In the genomic region with DNA sequence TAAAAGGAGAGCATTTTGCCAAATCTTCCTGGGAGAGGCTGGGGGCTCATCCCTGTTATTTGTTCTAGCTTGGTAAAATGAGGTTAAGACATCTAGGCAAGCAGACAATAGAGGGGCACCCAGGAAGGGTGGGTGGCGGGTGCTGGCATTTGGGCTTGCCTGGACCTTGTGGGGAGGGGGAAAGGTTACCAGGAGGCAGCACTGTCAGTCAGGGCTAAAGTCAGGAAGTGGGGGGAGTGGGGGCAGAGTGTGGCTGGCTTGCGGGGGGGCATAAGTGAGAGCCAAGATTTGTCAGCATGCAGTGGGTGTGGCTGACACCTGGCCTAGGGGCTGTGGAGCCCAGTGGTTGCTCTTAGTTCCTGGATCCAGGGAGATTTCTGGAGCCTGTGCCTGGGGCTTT, we compare ENCODE assay signal across 21 cellular contexts. TPM values are rescaled to one million over a fixed set of nuclear protein-coding genes. Genes with fewer than 3 reads are reported as not detected.
A peak's percentile ranks its signal among the peaks of the same experiment; 100 is the strongest.
DNase-seq lines count a peak whose midpoint lies in the region; ATAC-seq, FAIRE-seq and TF ChIP-seq lines count a peak whose summit lies in the region.
"Had no signal": no experiment of that assay in that cellular context is flagged by ENCODE, and none has a peak within 500 bp of the region (broad histone marks: within the 10 kb centered on the region; RNA-seq: fewer than 3 reads in every experiment).

No MANE protein-coding gene starts in this region.

- FAIRE-seq in HTR-8/SVneo (lab: Jason Lieb, UNC): no peak
- FAIRE-seq: H54 had no signal

- no peak for DNase-seq in activated CD4-positive, alpha-beta T cell treated with anti-CD3 and anti-CD28 coated beads, Interleukin-2, amount 10 ng/mL, durations not matched to agents 7 days and 5 days
- DNase-seq in activated CD4-positive, alpha-beta T cell treated with anti-CD3 and anti-CD28 coated beads for 4 hours: no peak
- DNase-seq in CD8-positive, alpha-beta memory T cell: peak in 3 of 5 donors; percentile 20 to 65 (median 24)
- no peak for DNase-seq in activated CD8-positive, alpha-beta T cell treated with anti-CD3 and anti-CD28 coated beads, Interleukin-2, amount 10 ng/mL, durations not matched to agents 7 days and 5 days
- DNase-seq in naive thymus-derived CD8-positive, alpha-beta T cell: peak in 1 of 10 donors; percentile 51
- DNase-seq in HTR-8/SVneo (ENCODE audit: insufficient read length, low spot score) (no peak), NCI-H2029 (lab: John Stamatoyannopoulos, UW) (no peak), mesothelial cell of epicardium (ENCODE audit: low spot score in 2 of 2, unreplicated experiment in 2 of 2) (no peak)
- DNase-seq: 8988T, DMS153, NCI-H1092, NCI-H146, NCI-H2107, NCI-H2227 treated with DMSO at 0.1 percent for 48 hours, NCI-H524, SIG-M5 had no signal

- peak overlapping the region; percentile 41 for H3K27ac Mint-ChIP-seq in activated CD4-positive, alpha-beta T cell treated with anti-CD3 and anti-CD28 coated beads, Interleukin-2, amount 10 ng/mL, durations not matched to agents 7 days and 5 days
- H3K27ac Mint-ChIP-seq in CD8-positive, alpha-beta memory T cell: peak overlapping the region; percentile 26 to 90 (median 80)
- H3K27ac Mint-ChIP-seq in activated CD8-positive, alpha-beta T cell treated with anti-CD3 and anti-CD28 coated beads, Interleukin-2, amount 10 ng/mL, durations not matched to agents 7 days and 5 days: peak overlapping the region; percentile 15
- peak overlapping the region in 9 of 10 donors; percentile 29 to 88 (median 75) for H3K27ac Mint-ChIP-seq in naive thymus-derived CD8-positive, alpha-beta T cell
- no peak overlapping the region for H3K27ac Mint-ChIP-seq in mesothelial cell of epicardium

- no peak overlapping the region for H3K4me3 ChIP-seq in CD8-positive, alpha-beta memory T cell (ENCODE audit: low read length)

- POLR2A ChIA-PET in activated CD4-positive, alpha-beta T cell treated with anti-CD3 and anti-CD28 coated beads, Interleukin-2, amount 10 ng/mL, durations not matched to agents 7 days and 5 days (lab: Charles Lee): no interaction called here
- POLR2A ChIA-PET in CD8-positive, alpha-beta memory T cell (lab: Charles Lee): no interaction called here
- POLR2A ChIA-PET in activated CD8-positive, alpha-beta T cell treated with anti-CD3 and anti-CD28 coated beads, Interleukin-2, amount 10 ng/mL, durations not matched to agents 7 days and 5 days (lab: Charles Lee): no interaction called here
- POLR2A ChIA-PET in naive thymus-derived CD8-positive, alpha-beta T cell (lab: Charles Lee): no interaction called here

- ATAC-seq in activated CD8-positive, alpha-beta T cell treated with anti-CD3 and anti-CD28 coated beads, Interleukin-2, amount 10 ng/mL, durations not matched to agents 7 days and 5 days: no peak
- ATAC-seq in naive thymus-derived CD8-positive, alpha-beta T cell: no peak

- no peak overlapping the region for H3K4me3 Mint-ChIP-seq in activated CD4-positive, alpha-beta T cell treated with anti-CD3 and anti-CD28 coated beads, Interleukin-2, amount 10 ng/mL, durations not matched to agents 7 days and 5 days
- peak overlapping the region in 6 of 7 donors; percentile 40 to 69 (median 57) for H3K4me3 Mint-ChIP-seq in CD8-positive, alpha-beta memory T cell
- no peak overlapping the region for H3K4me3 Mint-ChIP-seq in activated CD8-positive, alpha-beta T cell treated with anti-CD3 and anti-CD28 coated beads, Interleukin-2, amount 10 ng/mL, durations not matched to agents 7 days and 5 days
- H3K4me3 Mint-ChIP-seq in naive thymus-derived CD8-positive, alpha-beta T cell: peak overlapping the region in 7 of 10 donors; percentile 39 to 80 (median 58)
- H3K4me3 Mint-ChIP-seq in mesothelial cell of epicardium: no peak overlapping the region

- peaks cover 64% of the 10 kb centered on the region for H3K4me1 ChIP-seq in CD8-positive, alpha-beta memory T cell (ENCODE audit: insufficient read depth, low read length)

- no peaks in the 10 kb centered on the region for H3K27me3 ChIP-seq in CD8-positive, alpha-beta memory T cell (ENCODE audit: insufficient read depth, low read length, poor library complexity, severe bottlenecking)

- no peaks in the 10 kb centered on the region for H3K9me3 Mint-ChIP-seq in activated CD4-positive, alpha-beta T cell treated with anti-CD3 and anti-CD28 coated beads, Interleukin-2, amount 10 ng/mL, durations not matched to agents 7 days and 5 days
- H3K9me3 Mint-ChIP-seq in CD8-positive, alpha-beta memory T cell: no peaks in the 10 kb centered on the region
- no peaks in the 10 kb centered on the region for H3K9me3 Mint-ChIP-seq in activated CD8-positive, alpha-beta T cell treated with anti-CD3 and anti-CD28 coated beads, Interleukin-2, amount 10 ng/mL, durations not matched to agents 7 days and 5 days (ENCODE audit: insufficient read depth)
- no peaks in the 10 kb centered on the region for H3K9me3 Mint-ChIP-seq in naive thymus-derived CD8-positive, alpha-beta T cell
- no peaks in the 10 kb centered on the region for H3K9me3 Mint-ChIP-seq in mesothelial cell of epicardium

- TF ChIP-seq CTCF in mesothelial cell of epicardium (IDR thresholded peaks at IDR 0.05; ENCODE audit: unreplicated experiment): no peak

- no peak overlapping the region for H3K27ac ChIP-seq in CD8-positive, alpha-beta memory T cell (ENCODE audit: low read depth, low read length)
- H3K27ac ChIP-seq: KMS-11 had no signal

- no peaks in the 10 kb centered on the region for H3K27me3 Mint-ChIP-seq in activated CD4-positive, alpha-beta T cell treated with anti-CD3 and anti-CD28 coated beads, Interleukin-2, amount 10 ng/mL, durations not matched to agents 7 days and 5 days
- H3K27me3 Mint-ChIP-seq in CD8-positive, alpha-beta memory T cell: no peaks in the 10 kb centered on the region
- peaks cover 2% of the 10 kb centered on the region for H3K27me3 Mint-ChIP-seq in activated CD8-positive, alpha-beta T cell treated with anti-CD3 and anti-CD28 coated beads, Interleukin-2, amount 10 ng/mL, durations not matched to agents 7 days and 5 days (ENCODE audit: low read depth)
- H3K27me3 Mint-ChIP-seq in naive thymus-derived CD8-positive, alpha-beta T cell: no peaks in the 10 kb centered on the region
- no peaks in the 10 kb centered on the region for H3K27me3 Mint-ChIP-seq in mesothelial cell of epicardium (ENCODE audit: low read depth)

- CTCF ChIA-PET in activated CD4-positive, alpha-beta T cell treated with anti-CD3 and anti-CD28 coated beads, Interleukin-2, amount 10 ng/mL, durations not matched to agents 7 days and 5 days (lab: Charles Lee): interaction anchor here (0.5 kb wide), 1 partner anchor 631 kb away, joined by 3 read pairs; the partner anchor contains the start of gene KRT24
- CTCF ChIA-PET in CD8-positive, alpha-beta memory T cell (lab: Charles Lee): interaction anchor here (1.8 kb wide), 1 partner anchor 12 kb away, joined by 8 read pairs; no protein-coding TSS in a partner anchor
- CTCF ChIA-PET in activated CD8-positive, alpha-beta T cell treated with anti-CD3 and anti-CD28 coated beads, Interleukin-2, amount 10 ng/mL, durations not matched to agents 7 days and 5 days (lab: Charles Lee): interaction anchor here (5.2 kb wide), 1 partner anchor 13 kb away, joined by 21 read pairs; no protein-coding TSS in a partner anchor

- no peaks in the 10 kb centered on the region for H3K36me3 ChIP-seq in CD8-positive, alpha-beta memory T cell (ENCODE audit: insufficient read depth, low read length)

- peaks cover 41% of the 10 kb centered on the region for H3K4me1 Mint-ChIP-seq in activated CD4-positive, alpha-beta T cell treated with anti-CD3 and anti-CD28 coated beads, Interleukin-2, amount 10 ng/mL, durations not matched to agents 7 days and 5 days
- peaks cover 61 to 70% (median 66%) of the 10 kb centered on the region in 3 donors for H3K4me1 Mint-ChIP-seq in CD8-positive, alpha-beta memory T cell
- peaks cover 26% of the 10 kb centered on the region for H3K4me1 Mint-ChIP-seq in activated CD8-positive, alpha-beta T cell treated with anti-CD3 and anti-CD28 coated beads, Interleukin-2, amount 10 ng/mL, durations not matched to agents 7 days and 5 days (ENCODE audit: low read depth)
- H3K4me1 Mint-ChIP-seq in naive thymus-derived CD8-positive, alpha-beta T cell: peaks cover 27 to 71% (median 55%) of the 10 kb centered on the region in 4 donors
- peaks cover 16% of the 10 kb centered on the region for H3K4me1 Mint-ChIP-seq in mesothelial cell of epicardium

- H3K9me3 ChIP-seq in CD8-positive, alpha-beta memory T cell (ENCODE audit: low read length): no peaks in the 10 kb centered on the region

- H3K36me3 Mint-ChIP-seq in activated CD4-positive, alpha-beta T cell treated with anti-CD3 and anti-CD28 coated beads, Interleukin-2, amount 10 ng/mL, durations not matched to agents 7 days and 5 days (ENCODE audit: low read depth): peaks cover 6% of the 10 kb centered on the region
- H3K36me3 Mint-ChIP-seq in CD8-positive, alpha-beta memory T cell: peaks cover 0 to 4% (median 0%) of the 10 kb centered on the region in 3 donors
- H3K36me3 Mint-ChIP-seq in activated CD8-positive, alpha-beta T cell treated with anti-CD3 and anti-CD28 coated beads, Interleukin-2, amount 10 ng/mL, durations not matched to agents 7 days and 5 days (ENCODE audit: low read depth): no peaks in the 10 kb centered on the region
- no peaks in the 10 kb centered on the region for H3K36me3 Mint-ChIP-seq in naive thymus-derived CD8-positive, alpha-beta T cell
- H3K36me3 Mint-ChIP-seq in mesothelial cell of epicardium: no peaks in the 10 kb centered on the region

RNA-seq across cellular contexts. Expression of gene KRT33A, which starts 15.7 kb away (rescaled TPM):
- not detected for total RNA-seq in activated CD4-positive, alpha-beta T cell treated with anti-CD3 and anti-CD28 coated beads, Interleukin-2, amount 10 ng/mL, durations not matched to agents 7 days and 5 days
- total RNA-seq in CD8-positive, alpha-beta memory T cell: not detected
- polyA plus RNA-seq in CD8-positive, alpha-beta memory T cell: not detected
- not detected for total RNA-seq in activated CD8-positive, alpha-beta T cell treated with anti-CD3 and anti-CD28 coated beads, Interleukin-2, amount 10 ng/mL, durations not matched to agents 7 days and 5 days
- total RNA-seq in naive thymus-derived CD8-positive, alpha-beta T cell: not detected
- polyA plus RNA-seq in naive thymus-derived CD8-positive, alpha-beta T cell: not detected
- not detected in 3 replicates for total RNA-seq in mesothelial cell of epicardium
- total RNA-seq: RPMI7951 had no signal
- polyA plus RNA-seq: BJ had no signal

RNA-seq across cellular contexts. Expression of gene KRTAP17-1, which starts 19.4 kb away (rescaled TPM):
- not detected for total RNA-seq in activated CD4-positive, alpha-beta T cell treated with anti-CD3 and anti-CD28 coated beads, Interleukin-2, amount 10 ng/mL, durations not matched to agents 7 days and 5 days
- not detected for total RNA-seq in CD8-positive, alpha-beta memory T cell
- not detected for polyA plus RNA-seq in CD8-positive, alpha-beta memory T cell
- total RNA-seq in activated CD8-positive, alpha-beta T cell treated with anti-CD3 and anti-CD28 coated beads, Interleukin-2, amount 10 ng/mL, durations not matched to agents 7 days and 5 days: not detected
- total RNA-seq in naive thymus-derived CD8-positive, alpha-beta T cell: not detected
- not detected for polyA plus RNA-seq in naive thymus-derived CD8-positive, alpha-beta T cell
- total RNA-seq in mesothelial cell of epicardium: not detected in 3 replicates
- total RNA-seq: M059J, RPMI7951 had no signal
- polyA plus RNA-seq: BJ had no signal

RNA-seq across cellular contexts. Expression of gene KRTAP16-1, which starts 25.8 kb away (rescaled TPM):
- total RNA-seq in activated CD4-positive, alpha-beta T cell treated with anti-CD3 and anti-CD28 coated beads, Interleukin-2, amount 10 ng/mL, durations not matched to agents 7 days and 5 days: under 1 TPM in 1 of 2 experiments, not detected in 1; 0.12 TPM
- total RNA-seq in CD8-positive, alpha-beta memory T cell: not detected
- 0.58 TPM for polyA plus RNA-seq in CD8-positive, alpha-beta memory T cell
- total RNA-seq in activated CD8-positive, alpha-beta T cell treated with anti-CD3 and anti-CD28 coated beads, Interleukin-2, amount 10 ng/mL, durations not matched to agents 7 days and 5 days: not detected
- under 1 TPM in 1 of 2 experiments, not detected in 1; 0.23 TPM for total RNA-seq in naive thymus-derived CD8-positive, alpha-beta T cell
- polyA plus RNA-seq in naive thymus-derived CD8-positive, alpha-beta T cell: under 1 TPM in 1 of 3 donors, not detected in 2; 0.12 TPM
- not detected in 3 replicates for total RNA-seq in mesothelial cell of epicardium
- total RNA-seq: M059J, RPMI7951 had no signal
- polyA plus RNA-seq: BJ had no signal

RNA-seq across cellular contexts. Expression of gene KRTAP29-1, which starts 32.2 kb away (rescaled TPM):
- total RNA-seq in activated CD4-positive, alpha-beta T cell treated with anti-CD3 and anti-CD28 coated beads, Interleukin-2, amount 10 ng/mL, durations not matched to agents 7 days and 5 days: not detected
- total RNA-seq in CD8-positive, alpha-beta memory T cell: not detected
- 0.22 TPM for polyA plus RNA-seq in CD8-positive, alpha-beta memory T cell
- total RNA-seq in activated CD8-positive, alpha-beta T cell treated with anti-CD3 and anti-CD28 coated beads, Interleukin-2, amount 10 ng/mL, durations not matched to agents 7 days and 5 days: not detected
- total RNA-seq in naive thymus-derived CD8-positive, alpha-beta T cell: not detected
- 1 to 10 TPM in 1 of 3 donors, not detected in 2; 1.1 TPM for polyA plus RNA-seq in naive thymus-derived CD8-positive, alpha-beta T cell
- total RNA-seq in mesothelial cell of epicardium: not detected in 3 replicates
- total RNA-seq: M059J, RPMI7951 had no signal
- polyA plus RNA-seq: BJ had no signal

RNA-seq across cellular contexts. Expression of gene KRT33B, which starts 34.7 kb away (rescaled TPM):
- not detected for total RNA-seq in activated CD4-positive, alpha-beta T cell treated with anti-CD3 and anti-CD28 coated beads, Interleukin-2, amount 10 ng/mL, durations not matched to agents 7 days and 5 days
- not detected for total RNA-seq in CD8-positive, alpha-beta memory T cell
- not detected for polyA plus RNA-seq in CD8-positive, alpha-beta memory T cell
- not detected for total RNA-seq in activated CD8-positive, alpha-beta T cell treated with anti-CD3 and anti-CD28 coated beads, Interleukin-2, amount 10 ng/mL, durations not matched to agents 7 days and 5 days
- not detected for total RNA-seq in naive thymus-derived CD8-positive, alpha-beta T cell
- polyA plus RNA-seq in naive thymus-derived CD8-positive, alpha-beta T cell: not detected
- not detected in 3 replicates for total RNA-seq in mesothelial cell of epicardium

Comparison
In these comparisons a context has a peak if more than half of its experiments do, and no peak if none do; other contexts are left out.
1. DNase-seq: peak in CD8-positive, alpha-beta memory T cell (3 of 5); none in activated CD4-positive, alpha-beta T cell treated with anti-CD3 and anti-CD28 coated beads, Interleukin-2, amount 10 ng/mL, durations not matched to agents 7 days and 5 days (single experiment), activated CD4-positive, alpha-beta T cell treated with anti-CD3 and anti-CD28 coated beads for 4 hours (0 of 2), activated CD8-positive, alpha-beta T cell treated with anti-CD3 and anti-CD28 coated beads, Interleukin-2, amount 10 ng/mL, durations not matched to agents 7 days and 5 days (single experiment), HTR-8/SVneo (single experiment), NCI-H2029 (single experiment) and mesothelial cell of epicardium (0 of 2).
2. H3K4me3 Mint-ChIP-seq: peak in CD8-positive, alpha-beta memory T cell (6 of 7) and naive thymus-derived CD8-positive, alpha-beta T cell (7 of 10); none in activated CD4-positive, alpha-beta T cell treated with anti-CD3 and anti-CD28 coated beads, Interleukin-2, amount 10 ng/mL, durations not matched to agents 7 days and 5 days (single experiment), activated CD8-positive, alpha-beta T cell treated with anti-CD3 and anti-CD28 coated beads, Interleukin-2, amount 10 ng/mL, durations not matched to agents 7 days and 5 days (single experiment) and mesothelial cell of epicardium (single experiment).